Comparison of ENCODE assay signal across 11 cellular contexts in the genomic region with DNA sequence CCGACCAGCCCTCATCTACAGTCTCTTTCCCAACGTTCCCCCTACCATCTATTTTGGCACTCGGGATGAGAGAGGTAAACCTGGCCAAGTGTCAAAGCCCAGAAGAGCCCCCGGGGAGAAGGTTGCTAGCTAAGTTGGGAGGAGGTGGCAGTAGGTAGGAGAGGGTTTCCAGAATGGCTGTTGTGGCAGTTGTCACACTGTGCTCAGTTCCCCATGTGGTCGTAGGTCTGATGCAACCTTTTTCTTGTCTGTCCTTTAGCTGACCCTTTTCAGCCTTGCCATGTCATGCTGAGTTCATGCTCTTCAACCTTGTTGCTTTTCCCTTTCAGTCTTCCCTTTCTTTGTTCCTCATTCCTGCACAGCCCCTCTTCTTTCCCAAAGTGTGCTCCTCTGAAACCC. TPM values are rescaled to one million over a fixed set of nuclear protein-coding genes. Genes with fewer than 3 reads are reported as not detected.
DNase-seq lines count a peak whose midpoint lies in the region; ATAC-seq and TF ChIP-seq lines count a peak whose summit lies in the region.
"Had no signal": no experiment of that assay in that cellular context is flagged by ENCODE, and none has a peak within 500 bp of the region (broad histone marks: within the 10 kb centered on the region; RNA-seq: fewer than 3 reads in every experiment).

No MANE protein-coding gene starts in this region.

- peak overlapping the region in 2 of 3 experiments; percentile 0 to 82; a peak in 3 of 7 replicates for H3K27ac Mint-ChIP-seq in H9
- H3K27ac Mint-ChIP-seq in naive thymus-derived CD8-positive, alpha-beta T cell = peak overlapping the region in 3 of 10 donors; percentile 4 to 47 (median 6)
- H3K27ac Mint-ChIP-seq in nephron progenitor cell = no peak overlapping the region

- no peaks in the 10 kb centered on the region for H3K9me3 ChIP-seq in H9 (ENCODE audit: control insufficient read depth, low read depth, low read length)
- H3K9me3 ChIP-seq: esophagus squamous epithelium had no signal

- H4K20me1 ChIP-seq in H9 (ENCODE audit: control insufficient read depth, insufficient read depth, insufficient read length) = no peaks in the 10 kb centered on the region

- no peak overlapping the region for H3K9ac ChIP-seq in H9 (ENCODE audit: extremely low read depth, insufficient read length, low read length)

- H2BK120ac ChIP-seq in H9 (ENCODE audit: low read depth, low read length, poor library complexity, severe bottlenecking) = no peak overlapping the region

- H3K79me2 ChIP-seq in H9 (ENCODE audit: insufficient read depth, low read length) = no peaks in the 10 kb centered on the region

- no peak overlapping the region for H4K91ac ChIP-seq in H9 (ENCODE audit: insufficient read length, low read depth, low read length)

- H4K5ac ChIP-seq in H9 (ENCODE audit: insufficient read length, low read depth, low read length) = no peak overlapping the region

- H3K79me1 ChIP-seq in H9 (ENCODE audit: insufficient read depth, low read depth, low read length, poor library complexity, severe bottlenecking) = no peaks in the 10 kb centered on the region

- H3K27ac ChIP-seq in H9 (ENCODE audit: insufficient read length, low read depth, low read length) (no peak overlapping the region), skin epidermis (peak overlapping the region in 14 of 21 experiments; percentile 2 to 85 (median 53))

- intact Hi-C loops in Right ventricle myocardium superior (cut with DNase I) = no loop called here

- no peaks in the 10 kb centered on the region for H3K27me3 ChIP-seq in H9 (ENCODE audit: insufficient read depth, low read length)
- H3K27me3 ChIP-seq: esophagus squamous epithelium had no signal

- no peak overlapping the region for H2BK20ac ChIP-seq in H9 (ENCODE audit: low read depth, low read length, poor library complexity, severe bottlenecking)

- H3K4me3 ChIP-seq in skin epidermis = no peak overlapping the region
- H3K4me3 ChIP-seq: esophagus squamous epithelium had no signal

- H3K27me3 Mint-ChIP-seq in H9 (ENCODE audit: low read depth) = no peaks in the 10 kb centered on the region
- H3K27me3 Mint-ChIP-seq in naive thymus-derived CD8-positive, alpha-beta T cell = no peaks in the 10 kb centered on the region
- no peaks in the 10 kb centered on the region for H3K27me3 Mint-ChIP-seq in nephron progenitor cell (ENCODE audit: low read depth, poor library complexity)

- H3K4me1 Mint-ChIP-seq in H9 (no peaks in the 10 kb centered on the region), nephron progenitor cell (no peaks in the 10 kb centered on the region)
- H3K4me1 Mint-ChIP-seq in naive thymus-derived CD8-positive, alpha-beta T cell = peaks cover 0 to 15% (median under 1%) of the 10 kb centered on the region in 4 donors

- H3K4ac ChIP-seq in H9 (ENCODE audit: low read depth, low read length) = no peak overlapping the region

- no CpG with 5 or more reads among the region's 5 CpGs for WGBS in H9 (ENCODE audit: extremely low coverage, insufficient read length, low lambda C conversion rate)

- no peak overlapping the region for H2BK15ac ChIP-seq in H9 (ENCODE audit: low read depth, low read length)

- H3K18ac ChIP-seq in H9 (ENCODE audit: insufficient read length, low read depth, low read length) = no peak overlapping the region

- H3K4me3 Mint-ChIP-seq in H9 (no peak overlapping the region), nephron progenitor cell (no peak overlapping the region)
- H3K4me3 Mint-ChIP-seq in naive thymus-derived CD8-positive, alpha-beta T cell = no peak overlapping the region

- no peak overlapping the region for H3K23ac ChIP-seq in H9 (ENCODE audit: insufficient read length, low read depth, low read length)

- no peak for DNase-seq in H9
- DNase-seq in SKM-1 treated with dmso at 0.1 percent for 144 hours (lab: John Stamatoyannopoulos, UW; ENCODE audit: unreplicated experiment) = peak; percentile 93
- DNase-seq in Right ventricle myocardium superior = no peak
- DNase-seq in naive thymus-derived CD8-positive, alpha-beta T cell = no peak
- DNase-seq in AG20443 (ENCODE audit: low spot score) = no peak
- DNase-seq in nephron progenitor cell = no peak
- DNase-seq: activated naive CD4-positive, alpha-beta T cell treated with Interleukin-2 at 50 U/mL for 16 hours; esophagus squamous epithelium; NCI-H446 treated with DMSO at 0.1 percent for 48 hours had no signal

- H2BK12ac ChIP-seq in H9 (ENCODE audit: insufficient read length, low read depth, low read length) = no peak overlapping the region

- H2AFZ ChIP-seq in H9 (ENCODE audit: low read length) = no peak overlapping the region

- no peaks in the 10 kb centered on the region for H3K4me1 ChIP-seq in H9 (ENCODE audit: insufficient read depth, low read length)

- no peak overlapping the region for H3K4me2 ChIP-seq in H9 (ENCODE audit: insufficient read depth, insufficient read length, low read length)

- POLR2A ChIA-PET in naive thymus-derived CD8-positive, alpha-beta T cell (lab: Charles Lee) = no interaction called here

- no peak overlapping the region for H3T11ph ChIP-seq in H9 (ENCODE audit: low read length)

- ATAC-seq in Right ventricle myocardium superior (ENCODE audit: poor library complexity) (peak; percentile 63), HG03097 (IDR thresholded peaks at IDR 0.05; ENCODE audit: low FRiP score, unreplicated experiment) (no peak)
- ATAC-seq in naive thymus-derived CD8-positive, alpha-beta T cell = no peak

- H2AK5ac ChIP-seq in H9 (ENCODE audit: insufficient read length, low read length) = no peak overlapping the region

- no peak overlapping the region for H4K8ac ChIP-seq in H9 (replicated peaks; ENCODE audit: insufficient read length, low read depth, low read length)

- no peak overlapping the region for H2BK5ac ChIP-seq in H9 (ENCODE audit: insufficient read length, low read length)

- peaks cover 50 to 88% (median 70%) of the 10 kb centered on the region in 3 experiments; a peak in 6 of 7 replicates for H3K36me3 Mint-ChIP-seq in H9 (ENCODE audit: insufficient read depth in 1 of 3, low read depth in 3 of 3)
- peaks cover 14 to 89% (median 51%) of the 10 kb centered on the region in 3 donors for H3K36me3 Mint-ChIP-seq in naive thymus-derived CD8-positive, alpha-beta T cell
- peaks cover 75% of the 10 kb centered on the region for H3K36me3 Mint-ChIP-seq in nephron progenitor cell (ENCODE audit: low read depth)

- H3K14ac ChIP-seq in H9 (ENCODE audit: insufficient read depth, low read length) = no peak overlapping the region

- H3K9me3 Mint-ChIP-seq in H9 (no peaks in the 10 kb centered on the region), nephron progenitor cell (no peaks in the 10 kb centered on the region)
- H3K9me3 Mint-ChIP-seq in naive thymus-derived CD8-positive, alpha-beta T cell = no peaks in the 10 kb centered on the region

- TF ChIP-seq CTCF in H9 (conservative IDR thresholded peaks at IDR 0.05) (no peak), nephron progenitor cell (IDR thresholded peaks at IDR 0.05) (no peak)

- H3K56ac ChIP-seq in H9 (ENCODE audit: insufficient read length, low read depth, low read length) = no peak overlapping the region

- H3K23me2 ChIP-seq in H9 (ENCODE audit: insufficient read length, low read depth, low read length, poor library complexity, severe bottlenecking) = no peaks in the 10 kb centered on the region

RNA-seq across cellular contexts. Expression of gene TTLL4, which starts 34.5 kb away (rescaled TPM):
- total RNA-seq in H9 (2021) (91.4 and 96.4 TPM in 2 replicates), Right ventricle myocardium superior (5.6 TPM)
- 10 to 100 TPM; 20.4 to 23.1 TPM for total RNA-seq in naive thymus-derived CD8-positive, alpha-beta T cell
- 1 to 10 TPM; 2.2 to 5.4 (median 3.4) TPM for polyA plus RNA-seq in naive thymus-derived CD8-positive, alpha-beta T cell

RNA-seq across cellular contexts. Expression of gene CYP27A1, which starts 36.8 kb away (rescaled TPM):
- total RNA-seq in H9 (2021) (3.1 and 3.4 TPM in 2 replicates), Right ventricle myocardium superior (10.5 TPM)
- under 1 TPM; 0.31 to 0.49 TPM for total RNA-seq in naive thymus-derived CD8-positive, alpha-beta T cell
- under 1 TPM; 0.14 to 0.53 (median 0.27) TPM for polyA plus RNA-seq in naive thymus-derived CD8-positive, alpha-beta T cell
